Comparison of ENCODE assay signal across 18 cellular contexts in the genomic region with DNA sequence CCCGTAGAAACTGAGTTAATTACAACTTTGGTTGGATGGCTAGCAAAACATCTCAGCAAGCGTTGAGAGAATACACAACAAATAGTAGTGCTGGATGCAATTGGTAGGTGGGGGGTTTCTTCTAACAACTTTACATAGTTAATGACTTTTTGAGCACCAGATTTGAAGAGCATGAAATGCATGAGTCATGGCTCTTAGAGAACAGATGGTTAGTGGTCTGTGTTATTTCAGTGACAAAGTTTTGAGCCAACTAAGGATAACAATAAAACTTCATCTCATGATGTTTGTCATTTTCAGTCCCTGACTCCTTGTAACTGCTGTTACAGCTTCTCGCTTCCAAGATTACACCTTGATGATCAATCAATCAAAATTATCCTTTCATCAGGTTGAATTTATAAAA.
DNase-seq lines count a peak whose midpoint lies in the region; TF ChIP-seq lines count a peak whose summit lies in the region.
"Had no signal": no experiment of that assay in that cellular context is flagged by ENCODE, and none has a peak within 500 bp of the region (broad histone marks: within the 10 kb centered on the region; RNA-seq: fewer than 3 reads in every experiment).

No MANE protein-coding gene starts in this region.

- no peak for TF ChIP-seq CTCF in thyroid gland (IDR thresholded peaks at IDR 0.05)

- H3K9me3 ChIP-seq in SJCRH30 (replicated peaks) (no peaks in the 10 kb centered on the region), thyroid gland (no peaks in the 10 kb centered on the region)
- H3K9me3 ChIP-seq: Peyer's patch had no signal

- H3K36me3 ChIP-seq in SJCRH30 (no peaks in the 10 kb centered on the region), thyroid gland (no peaks in the 10 kb centered on the region)
- H3K36me3 ChIP-seq: Peyer's patch had no signal

- H3K4me1 ChIP-seq in SJCRH30 (peaks cover 24% of the 10 kb centered on the region), thyroid gland (peaks cover 20 to 56% of the 10 kb centered on the region in 2 donors)
- H3K4me1 ChIP-seq: Peyer's patch had no signal

- DNase-seq in DMS53 (lab: John Stamatoyannopoulos, UW) (peak; percentile 56), DMS53 treated with DMSO at 0.1 percent for 48 hours (lab: John Stamatoyannopoulos, UW; ENCODE audit: unreplicated experiment) (no peak), NCI-H2171 treated with DMSO at 0.1 percent for 48 hours (lab: John Stamatoyannopoulos, UW) (peak; percentile 63), SJCRH30 (peak; percentile 21 to 78), thyroid gland (no peak), hepatic stellate cell (ENCODE audit: low spot score) (no peak), HCEC 1CT (no peak)
- DNase-seq in central memory CD4-positive, alpha-beta T cell: no peak
- DNase-seq: GF-D8; GOT3; KBM-7; NCI-H1105 treated with DMSO at 0.1 percent for 48 hours; NCI-H187; NCI-H2107; NCI-H510A treated with DMSO at 0.1 percent for 48 hours; NK-92 treated with Interleukin-12 subunit alpha and Interleukin-12 subunit beta, amount 100 ng/mL, for 24 hours; Peyer's patch had no signal

- H3K27ac ChIP-seq in SJCRH30 (peak overlapping the region; percentile 68), thyroid gland (peak overlapping the region in 2 of 3 donors; percentile 62 to 67)
- H3K27ac ChIP-seq: 22Rv1, Peyer's patch had no signal

- intact Hi-C loops in thyroid gland (cut with DNase I): no loop called here

- H3K27me3 ChIP-seq in SJCRH30 (no peaks in the 10 kb centered on the region), thyroid gland (no peaks in the 10 kb centered on the region)
- H3K27me3 ChIP-seq: Peyer's patch had no signal

- 35 to 39% methylated on average over 3 of the region's 3 CpGs for WGBS in thyroid gland, 2 donors

- TF ChIP-seq POLR2A in thyroid gland (IDR thresholded peaks at IDR 0.05): no peak

- H3K4me3 ChIP-seq in SJCRH30 (no peak overlapping the region), thyroid gland (replicated peaks in 1 of 3) (no peak overlapping the region)
- H3K4me3 ChIP-seq: Peyer's patch had no signal

Comparison
In these comparisons a context has a peak if more than half of its experiments do, and no peak if none do; other contexts are left out.
1. DNase-seq: peak in DMS53 (single experiment), NCI-H2171 treated with DMSO at 0.1 percent for 48 hours (single experiment) and SJCRH30 (2 of 2); none in DMS53 treated with DMSO at 0.1 percent for 48 hours (single experiment), thyroid gland (0 of 2), hepatic stellate cell (single experiment), HCEC 1CT (single experiment) and central memory CD4-positive, alpha-beta T cell (single experiment).